In genomic region chr5:125595095-125595494, GRCh38 we compare ENCODE assay signal across 12 cellular contexts.
DNase-seq lines count a peak whose midpoint lies in the region; ATAC-seq and TF ChIP-seq lines count a peak whose summit lies in the region.
"Had no signal": no experiment of that assay in that cellular context is flagged by ENCODE, and none has a peak within 500 bp of the region (broad histone marks: within the 10 kb centered on the region; RNA-seq: fewer than 3 reads in every experiment).

No MANE protein-coding gene starts in this region.

- WGBS in right cardiac atrium: 47% methylated on average over 6 of the region's 6 CpGs

- no peaks in the 10 kb centered on the region for H3K9me3 ChIP-seq in right cardiac atrium (ENCODE audit: control insufficient read depth, low read length)
- peaks cover 0 to 4% of the 10 kb centered on the region in 2 donors for H3K9me3 ChIP-seq in CD4-positive, alpha-beta memory T cell (ENCODE audit: control insufficient read depth in 1 of 2, low read length in 2 of 2)
- H3K9me3 ChIP-seq: A549, ascending aorta had no signal

- no peak overlapping the region for H3K27ac Mint-ChIP-seq in type B pancreatic cell
- no peak overlapping the region for H3K27ac Mint-ChIP-seq in CD4-positive, alpha-beta memory T cell

- peaks cover 5% of the 10 kb centered on the region for H3K4me1 Mint-ChIP-seq in type B pancreatic cell (ENCODE audit: unreplicated experiment)
- H3K4me1 Mint-ChIP-seq in CD4-positive, alpha-beta memory T cell: no peaks in the 10 kb centered on the region

- H3K4me1 ChIP-seq in right cardiac atrium (ENCODE audit: control insufficient read depth, insufficient read depth, low read length): peaks cover 2% of the 10 kb centered on the region
- H3K4me1 ChIP-seq in CD4-positive, alpha-beta memory T cell (ENCODE audit: insufficient read depth, low read length): no peaks in the 10 kb centered on the region
- H3K4me1 ChIP-seq: A549 had no signal

- POLR2A ChIA-PET in CD4-positive, alpha-beta memory T cell (lab: Charles Lee; ENCODE audit: partially characterized antibody): no interaction called here

- H3K36me3 Mint-ChIP-seq in type B pancreatic cell: no peaks in the 10 kb centered on the region
- no peaks in the 10 kb centered on the region for H3K36me3 Mint-ChIP-seq in CD4-positive, alpha-beta memory T cell

- DNase-seq in AG08395 (ENCODE audit: low spot score): peak; percentile 23
- peak in 36 of 61 donors; percentile 0 to 65 (median 18) for DNase-seq in caudate nucleus (lab: John Stamatoyannopoulos, UW)
- peak; percentile 75 to 91 (median 87) for DNase-seq in right cardiac atrium
- DNase-seq in pons (ENCODE audit: low spot score): peak; percentile 70
- no peak for DNase-seq in NCI-H128 (lab: John Stamatoyannopoulos, UW; ENCODE audit: unreplicated experiment)
- no peak for DNase-seq in type B pancreatic cell (ENCODE audit: extremely low spot score, unreplicated experiment)
- no peak for DNase-seq in NCI-H1092 (lab: John Stamatoyannopoulos, UW)
- DNase-seq in CD4-positive, alpha-beta memory T cell: no peak
- DNase-seq: NCI-H1105 treated with DMSO at 0.1 percent for 48 hours, NCI-H510A had no signal

- H3K27me3 ChIP-seq in right cardiac atrium (ENCODE audit: control insufficient read depth, insufficient read depth): no peaks in the 10 kb centered on the region
- H3K27me3 ChIP-seq in CD4-positive, alpha-beta memory T cell (ENCODE audit: insufficient read depth, low read length): no peaks in the 10 kb centered on the region
- H3K27me3 ChIP-seq: ascending aorta had no signal

- no peaks in the 10 kb centered on the region for H3K36me3 ChIP-seq in CD4-positive, alpha-beta memory T cell (ENCODE audit: insufficient read depth, low read length)
- H3K36me3 ChIP-seq: ascending aorta had no signal

- peaks cover 4% of the 10 kb centered on the region for H3K9me3 Mint-ChIP-seq in type B pancreatic cell
- H3K9me3 Mint-ChIP-seq in CD4-positive, alpha-beta memory T cell: peaks cover 0 to 18% (median 6%) of the 10 kb centered on the region in 8 donors

- H3K4me3 Mint-ChIP-seq in type B pancreatic cell: no peak overlapping the region
- H3K4me3 Mint-ChIP-seq in CD4-positive, alpha-beta memory T cell: no peak overlapping the region

- peak overlapping the region; percentile 69 for H3K27ac ChIP-seq in caudate nucleus (ENCODE audit: low read depth, low read length)
- H3K27ac ChIP-seq in right cardiac atrium (ENCODE audit: low read length): no peak overlapping the region
- no peak overlapping the region for H3K27ac ChIP-seq in CD4-positive, alpha-beta memory T cell (ENCODE audit: low read depth, low read length)
- H3K27ac ChIP-seq: A549, ascending aorta had no signal

- peak; percentile 89 to 94 for ATAC-seq in right cardiac atrium
- ATAC-seq: A549 had no signal

- no peak overlapping the region for H3K4me3 ChIP-seq in right cardiac atrium (ENCODE audit: low read length)
- no peak overlapping the region for H3K4me3 ChIP-seq in CD4-positive, alpha-beta memory T cell (ENCODE audit: low read length in 2 of 2)
- H3K4me3 ChIP-seq: A549, ascending aorta had no signal

- intact Hi-C loops in right cardiac atrium (cut with DNase I): no loop called here
- intact Hi-C loops in CD4-positive, alpha-beta memory T cell (cut with micrococcal nuclease): no loop called here

- no peaks in the 10 kb centered on the region for H3K27me3 Mint-ChIP-seq in type B pancreatic cell
- no peaks in the 10 kb centered on the region for H3K27me3 Mint-ChIP-seq in CD4-positive, alpha-beta memory T cell

- CTCF ChIA-PET in CD4-positive, alpha-beta memory T cell (lab: Charles Lee; ENCODE audit: partially characterized antibody): no interaction called here

- no peak for TF ChIP-seq CTCF in type B pancreatic cell (conservative IDR thresholded peaks at IDR 0.05)

Comparison
In these comparisons a context has a peak if more than half of its experiments do, and no peak if none do; other contexts are left out.
1. DNase-seq: peak in AG08395 (single experiment), caudate nucleus (36 of 61), right cardiac atrium (3 of 3) and pons (single experiment); none in NCI-H128 (single experiment), type B pancreatic cell (single experiment), NCI-H1092 (single experiment) and CD4-positive, alpha-beta memory T cell (0 of 5).